20 cellular contexts compared by ENCODE assay signal in the genomic region with DNA sequence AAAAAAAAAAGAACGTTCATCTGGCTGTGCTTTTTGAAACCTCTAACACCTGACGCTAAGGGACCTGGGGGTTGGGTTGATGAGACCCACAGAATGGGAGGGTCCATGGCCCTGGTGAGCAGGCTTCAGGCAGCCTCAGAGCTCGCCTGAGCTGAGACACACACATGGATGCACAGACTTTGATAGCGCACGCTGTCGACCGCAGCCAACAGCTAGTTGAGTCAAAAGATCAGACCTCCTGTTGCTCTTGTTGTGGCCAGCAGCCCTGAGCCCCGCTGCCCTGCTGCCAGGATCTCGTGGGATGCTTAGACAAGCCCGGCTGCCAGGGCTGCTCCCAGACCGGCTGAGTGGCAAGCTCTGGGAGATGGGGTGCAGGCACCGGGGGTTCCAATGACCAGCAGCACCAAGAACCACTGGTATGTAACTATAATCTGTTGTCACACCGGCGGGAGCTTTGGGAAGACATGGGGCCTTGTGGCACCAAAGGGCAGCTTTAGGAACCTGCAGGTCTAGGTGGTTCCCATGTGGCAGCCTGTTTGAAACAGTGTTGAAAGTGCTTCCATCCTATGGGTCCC. TPM values are rescaled to one million over a fixed set of nuclear protein-coding genes. Genes with fewer than 3 reads are reported as not detected.
DNase-seq lines count a peak whose midpoint lies in the region; ATAC-seq, FAIRE-seq and TF ChIP-seq lines count a peak whose summit lies in the region.
"Had no signal": no experiment of that assay in that cellular context is flagged by ENCODE, and none has a peak within 500 bp of the region (broad histone marks: within the 10 kb centered on the region; RNA-seq: fewer than 3 reads in every experiment).

No MANE protein-coding gene starts in this region.

- FAIRE-seq in K562 (lab: Jason Lieb, UNC) = no peak
- FAIRE-seq: A204.1, GM12878 had no signal

- peak overlapping the region; percentile 58 for H2AFZ ChIP-seq in K562 (ENCODE audit: low read depth, low read length)

- POLR2A ChIA-PET in K562 (lab: Yijun Ruan, JAX) = interaction anchor here (0.6 to 1.2 kb wide), 5 partner anchors 8 to 94 kb away, joined by 3 to 5 read pairs (median 3); no protein-coding TSS in a partner anchor

- no peak overlapping the region for H3K4me3 ChIP-seq in K562
- H3K4me3 ChIP-seq in spleen = no peak overlapping the region
- H3K4me3 ChIP-seq: GM12878, Peyer's patch had no signal

- H3K36me3 ChIP-seq in K562 (ENCODE audit: control insufficient read depth, insufficient read depth, low read length) (no peaks in the 10 kb centered on the region), spleen (no peaks in the 10 kb centered on the region)
- H3K36me3 ChIP-seq: Peyer's patch had no signal

- no peaks in the 10 kb centered on the region for H3K27me3 Mint-ChIP-seq in activated T-cell treated with anti-CD3 and anti-CD28 coated beads, Interleukin-2, amount 50 U/mL, for 24 hours

- H3K9me3 ChIP-seq in K562 (replicated peaks; ENCODE audit: control insufficient read depth, insufficient read depth, low read depth, low read length) (no peaks in the 10 kb centered on the region), spleen (peaks cover 0 to 2% (median 1%) of the 10 kb centered on the region in 8 donors)
- H3K9me3 ChIP-seq: Peyer's patch had no signal

- H3K27me3 ChIP-seq in K562 (ENCODE audit: control insufficient read depth in 2 of 2, insufficient read depth in 2 of 2, low read length in 2 of 2) (peaks cover 2 to 10% of the 10 kb centered on the region in 2 experiments; a peak in 3 of 5 replicates), spleen (replicated peaks in 1 of 7) (no peaks in the 10 kb centered on the region)
- H3K27me3 ChIP-seq: Peyer's patch had no signal

- no TSS peak for BruUV-seq in K562 (replicated peaks; lab: Mats Ljungman, UMichigan)

- in situ Hi-C loops in K562 (cut with MboI) = no loop called here

- no peak for TF ChIP-seq EP300 in K562 (IDR thresholded peaks at IDR 0.05; ENCODE audit: low read length)

- intact Hi-C loops in K562 (cut with micrococcal nuclease) = no loop called here
- intact Hi-C loops in spleen (cut with DNase I; ENCODE audit: low total_unique reads) = no loop called here

- H3K4me3 Mint-ChIP-seq in activated T-cell treated with anti-CD3 and anti-CD28 coated beads, Interleukin-2, amount 50 U/mL, for 24 hours = no peak overlapping the region
- H3K4me3 Mint-ChIP-seq: CD8-positive, alpha-beta T cell had no signal

- H3K4me2 ChIP-seq in K562 (ENCODE audit: insufficient read depth, low read length) = peak overlapping the region; percentile 20

- no peak for DNase-seq in activated T-cell treated with anti-CD3 and anti-CD28 coated beads, Interleukin-2, amount 50 U/mL, for 24 hours
- no peak for DNase-seq in activated T-cell treated with anti-CD3 and anti-CD28 coated beads for 4 hours
- DNase-seq in K562 (ENCODE audit: extremely low read depth in 1 of 4, low spot score in 3 of 4) = no peak
- no peak for DNase-seq in spleen
- no peak for DNase-seq in activated effector memory CD4-positive, alpha-beta T cell treated with Interleukin-2 at 50 U/mL for 16 hours
- no peak for DNase-seq in stimulated activated CD4-positive, alpha-beta T cell treated with anti-CD3 and anti-CD28 coated beads, Interleukin-4, amount 100 ng/mL, for 4 hours
- DNase-seq: Calu3; CD8-positive, alpha-beta T cell; HCEC 1CT; KG1; NCI-H1105 treated with DMSO at 0.1 percent for 48 hours; NCI-H1694; NCI-H2081 treated with DMSO at 0.1 percent for 48 hours; NCI-H748 treated with DMSO at 0.1 percent for 48 hours; NK-92 treated with Interleukin-12 subunit alpha and Interleukin-12 subunit beta, amount 100 ng/mL, for 24 hours; Peyer's patch had no signal

- H3K79me2 ChIP-seq in K562 (ENCODE audit: control insufficient read depth, insufficient read depth, low read length) = no peaks in the 10 kb centered on the region

- H3K4me1 ChIP-seq in K562 (replicated peaks in 1 of 2; ENCODE audit: control insufficient read depth in 2 of 2, insufficient read depth in 2 of 2, low read length in 2 of 2) = peaks cover 2 to 20% of the 10 kb centered on the region in 2 experiments; a peak in 3 of 5 replicates
- H3K4me1 ChIP-seq in spleen = peaks cover 9 to 62% (median 38%) of the 10 kb centered on the region in 6 donors

- WGBS in K562 (ENCODE audit: insufficient coverage, low coverage, missing lambda C conversion rate) = 22% methylated on average over 14 of the region's 14 CpGs
- WGBS in spleen, 5 donors = 84 to 91% (median 85%) methylated on average over 10 to 14 of the region's 14 CpGs

- TF ChIP-seq CTCF in VCaP (conservative IDR thresholded peaks at IDR 0.05) = no peak
- no peak for TF ChIP-seq CTCF in K562 (IDR thresholded peaks at IDR 0.05 in 2 of 3, conservative IDR thresholded peaks at IDR 0.05 in 1 of 3; ENCODE audit: insufficient read depth in 2 of 3, low read depth in 1 of 3, low read length in 3 of 3)
- no peak for TF ChIP-seq CTCF in spleen (IDR thresholded peaks at IDR 0.05 in 8 of 11, conservative IDR thresholded peaks at IDR 0.05 in 3 of 11)

- H3K9me3 Mint-ChIP-seq in activated T-cell treated with anti-CD3 and anti-CD28 coated beads, Interleukin-2, amount 50 U/mL, for 24 hours = peaks cover 2% of the 10 kb centered on the region

- peak; percentile 38 for ATAC-seq in K562
- ATAC-seq in HG03521 (IDR thresholded peaks at IDR 0.05; ENCODE audit: unreplicated experiment) = no peak
- ATAC-seq: CD8-positive, alpha-beta T cell; GM12878 had no signal

- H3K36me3 Mint-ChIP-seq in activated T-cell treated with anti-CD3 and anti-CD28 coated beads, Interleukin-2, amount 50 U/mL, for 24 hours (ENCODE audit: low read depth) = no peaks in the 10 kb centered on the region

- no peaks in the 10 kb centered on the region for H4K20me1 ChIP-seq in K562 (replicated peaks; ENCODE audit: control insufficient read depth, insufficient read depth, low read length)

- no peak for TF ChIP-seq RAD21 in K562 (CRISPR knock-in tag; conservative IDR thresholded peaks at IDR 0.05 in 1 of 2, IDR thresholded peaks at IDR 0.05 in 1 of 2)

- peaks cover 21% of the 10 kb centered on the region for H3K4me1 Mint-ChIP-seq in activated T-cell treated with anti-CD3 and anti-CD28 coated beads, Interleukin-2, amount 50 U/mL, for 24 hours (ENCODE audit: low read depth)

- H3K9ac ChIP-seq in K562 (ENCODE audit: insufficient read depth in 1 of 2, low read depth in 2 of 2, low read length in 2 of 2) = no peak overlapping the region

- CTCF ChIA-PET in K562 (lab: Yijun Ruan, JAX; ENCODE audit: low intra/inter-chr PET ratio) = no interaction called here

- TF ChIP-seq POLR2A in K562 (conservative IDR thresholded peaks at IDR 0.05) = no peak
- TF ChIP-seq POLR2A in spleen (IDR thresholded peaks at IDR 0.05) = no peak

- H3K27ac ChIP-seq in VCaP = peak overlapping the region; percentile 67; the same call in 1 of the 2 replicates
- no peak overlapping the region for H3K27ac ChIP-seq in K562 (ENCODE audit: extremely low read depth, low read depth, low read length)
- H3K27ac ChIP-seq in spleen = peak overlapping the region in 5 of 8 donors; percentile 34 to 70 (median 52)
- H3K27ac ChIP-seq: Peyer's patch had no signal

- H3K9me1 ChIP-seq in K562 (ENCODE audit: control insufficient read depth, insufficient read depth, low read length) = no peaks in the 10 kb centered on the region

- peak overlapping the region; percentile 66 for H3K27ac Mint-ChIP-seq in activated T-cell treated with anti-CD3 and anti-CD28 coated beads, Interleukin-2, amount 50 U/mL, for 24 hours
- H3K27ac Mint-ChIP-seq: CD8-positive, alpha-beta T cell had no signal

TF ChIP-seq in K562, 482 proteins besides CTCF, POLR2A, EP300 and RAD21:
- TF ChIP-seq XRCC3 (IDR thresholded peaks at IDR 0.05) = no peak
- TF ChIP-seq TAF15 (IDR thresholded peaks at IDR 0.05; ENCODE audit: low read depth, low read length) = no peak
- TF ChIP-seq FOXK1 (CRISPR knock-in tag; IDR thresholded peaks at IDR 0.05; ENCODE audit: borderline replicate concordance) = 0 out of 2 replicates have a peak, but pooled peaks have one; percentile 37
- no peak for TF ChIP-seq ZFX (CRISPR knock-in tag; IDR thresholded peaks at IDR 0.05)

RNA-seq across cellular contexts. Expression of a gene that starts 20.0 kb away (rescaled TPM):
- 28.0 and 31.3 TPM in 2 replicates for total RNA-seq in K562 (2011; cell fraction: chromatin; rRNA removed; ENCODE audit: low replicate concordance)
- 15.3 and 17.1 TPM in 2 replicates for total RNA-seq in K562 (2011; cell fraction: nucleolus; rRNA removed)
- 20.8 and 27.1 TPM in 2 replicates for total RNA-seq in K562 (2011; cell fraction: nucleoplasm; rRNA removed)
- 6.1 and 7.8 TPM in 2 replicates for total RNA-seq in K562 (2014; rRNA removed)
- total RNA-seq in K562 (2014; rRNA removed; fragmentation: Illumina TruSeq; extraction: Trizol) = 5.2 and 5.6 TPM in 2 replicates
- 6.5 and 6.6 TPM in 2 replicates for total RNA-seq in K562 (2015; rRNA removed; fragmentation: Illumina TruSeq; extraction: Trizol)
- 9.8 and 10.0 TPM in 2 replicates for total RNA-seq in K562 (2021)
- 13.2 and 14.5 TPM in 2 replicates for polyA plus RNA-seq in K562 (2011; rRNA removed)
- polyA plus RNA-seq in K562 (2011; cell fraction: cytosol; rRNA removed) = 10.5 and 17.4 TPM in 2 replicates
- 10.3 and 11.5 TPM in 2 replicates for polyA plus RNA-seq in K562 (2011; cell fraction: nucleus; rRNA removed)
- 7.7 and 9.3 TPM in 2 replicates for polyA plus RNA-seq in K562 (2012)
- 8.7 and 8.8 TPM in 2 replicates for polyA plus RNA-seq in K562 (2014; fragmentation: Illumina TruSeq; extraction: Trizol)
- polyA plus RNA-seq in K562 (2014; fragmentation: Nextera tagmentation; extraction: Ambion mirVana) = 1 to 10 TPM; 1.4 to 1.8 TPM
- polyA plus RNA-seq in K562 (2014; rRNA removed) = 6.2 and 6.3 TPM in 2 replicates
- polyA minus RNA-seq in K562 (2011; rRNA and poly(A)+ RNA removed) = 14.5 and 17.2 TPM in 2 replicates
- polyA minus RNA-seq in K562 (2011; cell fraction: cytosol; rRNA and poly(A)+ RNA removed) = 9.0 and 11.2 TPM in 2 replicates
- 7.8 and 14.0 TPM in 2 replicates for polyA minus RNA-seq in K562 (2011; cell fraction: nucleus; rRNA and poly(A)+ RNA removed)
- 10 to 100 TPM in 5 of 7 donors, 1 to 10 TPM in 2; 9.4 to 14.9 (median 11.1) TPM for total RNA-seq in spleen
- 1 to 10 TPM; 1.5 to 2.7 (median 1.5) TPM for polyA plus RNA-seq in spleen
